Comparison of ENCODE assay signal across 15 cellular contexts in the genomic region with DNA sequence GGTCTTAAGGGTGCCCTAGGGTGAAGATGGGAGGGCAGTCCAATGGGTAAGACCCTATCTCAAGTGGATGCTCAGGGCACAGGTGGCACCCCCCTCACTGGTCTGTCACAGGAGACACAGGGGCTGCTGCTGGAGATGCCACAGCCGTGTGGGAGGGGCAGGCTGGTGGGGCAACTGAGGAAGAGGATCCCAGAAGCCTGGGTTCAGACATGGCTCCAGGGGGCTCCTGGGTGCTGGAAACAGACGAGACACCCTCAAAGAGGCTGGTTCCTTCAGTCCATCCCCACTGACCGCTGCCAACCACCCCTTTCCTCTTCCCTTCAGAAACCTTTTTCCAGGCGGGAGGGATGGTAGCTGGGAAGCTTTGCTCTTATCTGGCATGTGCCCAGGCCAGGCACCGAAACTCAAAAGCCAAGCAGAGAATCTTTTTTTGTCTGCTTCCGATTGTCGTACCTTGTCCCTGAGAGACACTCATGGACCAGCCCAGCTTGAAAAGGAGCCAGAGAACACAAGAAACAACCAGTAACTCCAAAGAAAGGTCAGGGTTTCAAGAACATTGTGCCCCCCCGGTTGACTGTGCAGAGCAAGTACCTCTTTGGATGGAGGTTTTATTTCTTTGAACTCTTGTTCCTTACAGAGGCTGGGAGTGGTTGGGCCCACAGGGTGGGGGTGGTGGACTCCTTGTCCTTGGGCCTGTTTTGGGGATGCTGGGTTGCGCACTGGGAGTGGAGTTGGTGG. TPM values are rescaled to one million over a fixed set of nuclear protein-coding genes. Genes with fewer than 3 reads are reported as not detected.
"Had no signal": no experiment of that assay in that cellular context is flagged by ENCODE, and none has a peak within 500 bp of the region (broad histone marks: within the 10 kb centered on the region; RNA-seq: fewer than 3 reads in every experiment).

No MANE protein-coding gene starts in this region.

- H3K4me2 ChIP-seq: SK-N-SH had no signal

- H3K4me1 ChIP-seq: ascending aorta had no signal

- H3K4me3 ChIP-seq: ascending aorta, cardiac muscle cell, psoas muscle, transverse colon had no signal

- H3K9ac ChIP-seq: SK-N-SH had no signal

- H3K27me3 ChIP-seq: ascending aorta, cardiac muscle cell, transverse colon had no signal

- H3K27ac ChIP-seq: ascending aorta, cardiac muscle cell, psoas muscle had no signal

- H3K27me3 Mint-ChIP-seq: activated CD8-positive, alpha-beta T cell treated with anti-CD3 and anti-CD28 coated beads for 36 hours had no signal

- H3K9me3 Mint-ChIP-seq: activated CD8-positive, alpha-beta T cell treated with anti-CD3 and anti-CD28 coated beads for 36 hours had no signal

- ATAC-seq: activated CD8-positive, alpha-beta T cell treated with anti-CD3 and anti-CD28 coated beads for 36 hours; psoas muscle had no signal

- H3K27ac Mint-ChIP-seq: activated CD8-positive, alpha-beta T cell treated with anti-CD3 and anti-CD28 coated beads for 36 hours had no signal

- H3K4me3 Mint-ChIP-seq: activated CD8-positive, alpha-beta T cell treated with anti-CD3 and anti-CD28 coated beads for 36 hours; naive B cell had no signal

- H3K36me3 ChIP-seq: ascending aorta, cardiac muscle cell, transverse colon had no signal

- H3K36me3 Mint-ChIP-seq: naive B cell had no signal

- H3K4me1 Mint-ChIP-seq: naive B cell had no signal

- H3K9me3 ChIP-seq: ascending aorta, psoas muscle, SK-N-SH, transverse colon had no signal

- DNase-seq: activated CD4-positive, alpha-beta T cell treated with anti-CD3 and anti-CD28 coated beads for 4 hours; activated CD8-positive, alpha-beta memory T cell treated with anti-CD3 and anti-CD28 coated beads, Interleukin-2, amount 50 U/mL, for 4 hours; activated CD8-positive, alpha-beta T cell treated with anti-CD3 and anti-CD28 coated beads for 36 hours; activated naive CD4-positive, alpha-beta T cell; naive B cell; psoas muscle; SK-N-SH; stimulated activated CD4-positive, alpha-beta T cell treated with anti-CD3 and anti-CD28 coated beads, Interleukin-15, amount 100 ng/mL, for 24 hours; stimulated activated CD4-positive, alpha-beta T cell treated with anti-CD3 and anti-CD28 coated beads, Interleukin-4, amount 100 ng/mL, for 24 hours; T-helper 1 cell; transverse colon had no signal

RNA-seq across cellular contexts. Expression of a gene that starts 28.5 kb away (rescaled TPM):
- total RNA-seq: activated CD8-positive, alpha-beta T cell treated with anti-CD3 and anti-CD28 coated beads for 36 hours; endothelial cell of umbilical vein had no signal
- polyA plus RNA-seq: keratinocyte had no signal
